1 cellular context compared by ENCODE assay signal in the genomic region with DNA sequence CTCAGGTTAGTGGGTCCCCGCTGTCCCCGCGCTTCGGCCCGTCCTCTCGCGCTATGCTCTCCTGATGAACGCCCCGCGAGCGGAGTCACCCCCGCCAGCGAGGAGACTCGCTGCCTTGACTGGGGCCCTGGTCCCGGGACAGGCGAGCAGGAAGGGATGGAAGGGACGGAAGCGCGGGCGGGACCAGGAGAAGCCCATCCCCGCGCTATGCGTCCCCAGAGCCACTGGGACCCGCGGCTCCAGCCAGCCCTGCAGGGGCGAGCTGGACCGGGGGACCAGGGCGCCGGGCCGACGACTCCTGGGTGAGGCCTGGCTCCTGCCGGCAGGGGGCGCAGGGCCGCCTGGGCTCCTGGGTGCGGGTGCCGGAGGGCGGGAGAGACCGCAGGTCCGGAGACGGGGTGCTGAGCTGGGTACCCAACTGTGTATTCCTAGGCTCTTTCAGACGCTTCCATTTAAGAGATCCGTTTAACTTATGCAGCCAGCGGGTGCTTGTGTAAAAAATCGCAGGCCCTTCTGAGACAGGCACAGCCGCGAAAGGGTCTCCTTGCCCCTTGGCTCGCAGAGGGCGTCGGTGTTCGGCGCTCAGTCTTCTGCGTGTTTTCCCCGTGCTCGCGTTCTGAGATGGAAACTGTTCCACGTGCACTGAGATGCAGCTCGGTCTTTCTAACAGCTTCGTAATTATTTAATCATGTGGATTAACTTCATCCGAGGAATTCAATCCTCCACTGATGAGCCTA.
A peak's percentile ranks its signal among the peaks of the same experiment; 100 is the strongest.
TF ChIP-seq lines count a peak whose summit lies in the region.

No MANE protein-coding gene starts in this region.

TF ChIP-seq in HepG2, 621 proteins besides CTCF, POLR2A, EP300 and RAD21 (continued from another document and continues in another):
- TF ChIP-seq ZSCAN12 (CRISPR knock-in tag; IDR thresholded peaks at IDR 0.05) = no peak
- no peak for TF ChIP-seq NR2C2 (CRISPR knock-in tag; IDR thresholded peaks at IDR 0.05; ENCODE audit: borderline replicate concordance)
- TF ChIP-seq ZFP1 (CRISPR knock-in tag; IDR thresholded peaks at IDR 0.05) = no peak
- no peak for TF ChIP-seq PBX2 (CRISPR knock-in tag; IDR thresholded peaks at IDR 0.05)
- TF ChIP-seq, protein P1, sequence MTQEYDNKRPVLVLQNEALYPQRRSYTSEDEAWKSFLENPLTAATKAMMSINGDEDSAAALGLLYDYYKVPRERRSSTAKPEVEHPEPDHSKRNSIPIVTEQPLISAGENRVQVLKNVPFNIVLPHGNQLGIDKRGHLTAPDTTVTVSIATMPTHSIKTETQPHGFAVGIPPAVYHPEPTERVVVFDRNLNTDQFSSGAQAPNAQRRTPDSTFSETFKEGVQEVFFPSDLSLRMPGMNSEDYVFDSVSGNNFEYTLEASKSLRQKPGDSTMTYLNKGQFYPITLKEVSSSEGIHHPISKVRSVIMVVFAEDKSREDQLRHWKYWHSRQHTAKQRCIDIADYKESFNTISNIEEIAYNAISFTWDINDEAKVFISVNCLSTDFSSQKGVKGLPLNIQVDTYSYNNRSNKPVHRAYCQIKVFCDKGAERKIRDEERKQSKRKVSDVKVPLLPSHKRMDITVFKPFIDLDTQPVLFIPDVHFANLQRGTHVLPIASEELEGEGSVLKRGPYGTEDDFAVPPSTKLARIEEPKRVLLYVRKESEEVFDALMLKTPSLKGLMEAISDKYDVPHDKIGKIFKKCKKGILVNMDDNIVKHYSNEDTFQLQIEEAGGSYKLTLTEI (CRISPR knock-in tag; conservative IDR thresholded peaks at IDR 0.05) = no peak
- no peak for TF ChIP-seq U2AF1 (optimal IDR thresholded peaks at IDR 0.05; ENCODE audit: low read depth, low read length)
- no peak for TF ChIP-seq ZBTB1 (CRISPR knock-in tag; IDR thresholded peaks at IDR 0.05; ENCODE audit: borderline replicate concordance)
- TF ChIP-seq, protein P2, sequence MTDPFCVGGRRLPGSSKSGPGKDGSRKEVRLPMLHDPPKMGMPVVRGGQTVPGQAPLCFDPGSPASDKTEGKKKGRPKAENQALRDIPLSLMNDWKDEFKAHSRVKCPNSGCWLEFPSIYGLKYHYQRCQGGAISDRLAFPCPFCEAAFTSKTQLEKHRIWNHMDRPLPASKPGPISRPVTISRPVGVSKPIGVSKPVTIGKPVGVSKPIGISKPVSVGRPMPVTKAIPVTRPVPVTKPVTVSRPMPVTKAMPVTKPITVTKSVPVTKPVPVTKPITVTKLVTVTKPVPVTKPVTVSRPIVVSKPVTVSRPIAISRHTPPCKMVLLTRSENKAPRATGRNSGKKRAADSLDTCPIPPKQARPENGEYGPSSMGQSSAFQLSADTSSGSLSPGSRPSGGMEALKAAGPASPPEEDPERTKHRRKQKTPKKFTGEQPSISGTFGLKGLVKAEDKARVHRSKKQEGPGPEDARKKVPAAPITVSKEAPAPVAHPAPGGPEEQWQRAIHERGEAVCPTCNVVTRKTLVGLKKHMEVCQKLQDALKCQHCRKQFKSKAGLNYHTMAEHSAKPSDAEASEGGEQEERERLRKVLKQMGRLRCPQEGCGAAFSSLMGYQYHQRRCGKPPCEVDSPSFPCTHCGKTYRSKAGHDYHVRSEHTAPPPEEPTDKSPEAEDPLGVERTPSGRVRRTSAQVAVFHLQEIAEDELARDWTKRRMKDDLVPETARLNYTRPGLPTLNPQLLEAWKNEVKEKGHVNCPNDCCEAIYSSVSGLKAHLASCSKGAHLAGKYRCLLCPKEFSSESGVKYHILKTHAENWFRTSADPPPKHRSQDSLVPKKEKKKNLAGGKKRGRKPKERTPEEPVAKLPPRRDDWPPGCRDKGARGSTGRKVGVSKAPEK (CRISPR knock-in tag; IDR thresholded peaks at IDR 0.05; ENCODE audit: borderline replicate concordance) = no peak
- TF ChIP-seq EED (CRISPR knock-in tag; IDR thresholded peaks at IDR 0.05) = no peak
- TF ChIP-seq SETDB1 (CRISPR knock-in tag; IDR thresholded peaks at IDR 0.05; ENCODE audit: borderline replicate concordance) = no peak
- no peak for TF ChIP-seq HNRNPUL1 (IDR thresholded peaks at IDR 0.05; ENCODE audit: low read depth, low read length)
- no peak for TF ChIP-seq ZNF275 (CRISPR knock-in tag; IDR thresholded peaks at IDR 0.05; ENCODE audit: borderline replicate concordance)
- TF ChIP-seq, protein P3, sequence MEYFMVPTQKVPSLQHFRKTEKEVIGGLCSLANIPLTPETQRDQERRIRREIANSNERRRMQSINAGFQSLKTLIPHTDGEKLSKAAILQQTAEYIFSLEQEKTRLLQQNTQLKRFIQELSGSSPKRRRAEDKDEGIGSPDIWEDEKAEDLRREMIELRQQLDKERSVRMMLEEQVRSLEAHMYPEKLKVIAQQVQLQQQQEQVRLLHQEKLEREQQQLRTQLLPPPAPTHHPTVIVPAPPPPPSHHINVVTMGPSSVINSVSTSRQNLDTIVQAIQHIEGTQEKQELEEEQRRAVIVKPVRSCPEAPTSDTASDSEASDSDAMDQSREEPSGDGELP (IDR thresholded peaks at IDR 0.05; ENCODE audit: borderline replicate concordance, low read depth) = no peak
- TF ChIP-seq NBN (conservative IDR thresholded peaks at IDR 0.05) = no peak
- no peak for TF ChIP-seq ZNF343 (CRISPR knock-in tag; IDR thresholded peaks at IDR 0.05)
- TF ChIP-seq, protein P4, sequence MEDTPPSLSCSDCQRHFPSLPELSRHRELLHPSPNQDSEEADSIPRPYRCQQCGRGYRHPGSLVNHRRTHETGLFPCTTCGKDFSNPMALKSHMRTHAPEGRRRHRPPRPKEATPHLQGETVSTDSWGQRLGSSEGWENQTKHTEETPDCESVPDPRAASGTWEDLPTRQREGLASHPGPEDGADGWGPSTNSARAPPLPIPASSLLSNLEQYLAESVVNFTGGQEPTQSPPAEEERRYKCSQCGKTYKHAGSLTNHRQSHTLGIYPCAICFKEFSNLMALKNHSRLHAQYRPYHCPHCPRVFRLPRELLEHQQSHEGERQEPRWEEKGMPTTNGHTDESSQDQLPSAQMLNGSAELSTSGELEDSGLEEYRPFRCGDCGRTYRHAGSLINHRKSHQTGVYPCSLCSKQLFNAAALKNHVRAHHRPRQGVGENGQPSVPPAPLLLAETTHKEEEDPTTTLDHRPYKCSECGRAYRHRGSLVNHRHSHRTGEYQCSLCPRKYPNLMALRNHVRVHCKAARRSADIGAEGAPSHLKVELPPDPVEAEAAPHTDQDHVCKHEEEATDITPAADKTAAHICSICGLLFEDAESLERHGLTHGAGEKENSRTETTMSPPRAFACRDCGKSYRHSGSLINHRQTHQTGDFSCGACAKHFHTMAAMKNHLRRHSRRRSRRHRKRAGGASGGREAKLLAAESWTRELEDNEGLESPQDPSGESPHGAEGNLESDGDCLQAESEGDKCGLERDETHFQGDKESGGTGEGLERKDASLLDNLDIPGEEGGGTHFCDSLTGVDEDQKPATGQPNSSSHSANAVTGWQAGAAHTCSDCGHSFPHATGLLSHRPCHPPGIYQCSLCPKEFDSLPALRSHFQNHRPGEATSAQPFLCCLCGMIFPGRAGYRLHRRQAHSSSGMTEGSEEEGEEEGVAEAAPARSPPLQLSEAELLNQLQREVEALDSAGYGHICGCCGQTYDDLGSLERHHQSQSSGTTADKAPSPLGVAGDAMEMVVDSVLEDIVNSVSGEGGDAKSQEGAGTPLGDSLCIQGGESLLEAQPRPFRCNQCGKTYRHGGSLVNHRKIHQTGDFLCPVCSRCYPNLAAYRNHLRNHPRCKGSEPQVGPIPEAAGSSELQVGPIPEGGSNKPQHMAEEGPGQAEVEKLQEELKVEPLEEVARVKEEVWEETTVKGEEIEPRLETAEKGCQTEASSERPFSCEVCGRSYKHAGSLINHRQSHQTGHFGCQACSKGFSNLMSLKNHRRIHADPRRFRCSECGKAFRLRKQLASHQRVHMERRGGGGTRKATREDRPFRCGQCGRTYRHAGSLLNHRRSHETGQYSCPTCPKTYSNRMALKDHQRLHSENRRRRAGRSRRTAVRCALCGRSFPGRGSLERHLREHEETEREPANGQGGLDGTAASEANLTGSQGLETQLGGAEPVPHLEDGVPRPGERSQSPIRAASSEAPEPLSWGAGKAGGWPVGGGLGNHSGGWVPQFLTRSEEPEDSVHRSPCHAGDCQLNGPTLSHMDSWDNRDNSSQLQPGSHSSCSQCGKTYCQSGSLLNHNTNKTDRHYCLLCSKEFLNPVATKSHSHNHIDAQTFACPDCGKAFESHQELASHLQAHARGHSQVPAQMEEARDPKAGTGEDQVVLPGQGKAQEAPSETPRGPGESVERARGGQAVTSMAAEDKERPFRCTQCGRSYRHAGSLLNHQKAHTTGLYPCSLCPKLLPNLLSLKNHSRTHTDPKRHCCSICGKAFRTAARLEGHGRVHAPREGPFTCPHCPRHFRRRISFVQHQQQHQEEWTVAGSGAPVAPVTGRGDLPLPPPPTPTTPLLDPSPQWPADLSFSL (CRISPR knock-in tag; IDR thresholded peaks at IDR 0.05) = no peak
- TF ChIP-seq JARID2 (CRISPR knock-in tag; IDR thresholded peaks at IDR 0.05; ENCODE audit: insufficient replicate concordance) = no peak
- TF ChIP-seq HNRNPL (IDR thresholded peaks at IDR 0.05; ENCODE audit: low read depth, low read length) = no peak
- TF ChIP-seq RFXANK (CRISPR knock-in tag; IDR thresholded peaks at IDR 0.05) = no peak
- TF ChIP-seq ZBTB20 (CRISPR knock-in tag; IDR thresholded peaks at IDR 0.05; ENCODE audit: borderline replicate concordance, low read depth) = no peak
- no peak for TF ChIP-seq ZNF142 (CRISPR knock-in tag; IDR thresholded peaks at IDR 0.05)
- TF ChIP-seq ZNF136 (CRISPR knock-in tag; IDR thresholded peaks at IDR 0.05; ENCODE audit: low read depth) = no peak
- TF ChIP-seq ZNF460 (CRISPR knock-in tag; IDR thresholded peaks at IDR 0.05; ENCODE audit: borderline replicate concordance) = no peak
- TF ChIP-seq ZNF124 (CRISPR knock-in tag; IDR thresholded peaks at IDR 0.05) = no peak
- TF ChIP-seq ZNF605 (CRISPR knock-in tag; IDR thresholded peaks at IDR 0.05) = 0 out of 2 replicates have a peak, but pooled peaks have one; percentile 35
- TF ChIP-seq FOSL2 (CRISPR knock-in tag; IDR thresholded peaks at IDR 0.05) = no peak
- TF ChIP-seq THRA (CRISPR knock-in tag; IDR thresholded peaks at IDR 0.05; ENCODE audit: borderline replicate concordance) = peak; percentile 54; the same call in 1 of the 2 replicates
